ENCODE assay signal across 1 cellular context in genomic region chr1:187460093-187460492, GRCh38.
A peak's percentile ranks its signal among the peaks of the same experiment; 100 is the strongest.
TF ChIP-seq lines count a peak whose summit lies in the region.

No MANE protein-coding gene starts in this region.

TF ChIP-seq in IMR-90, 13 proteins besides CTCF, POLR2A, EP300 and RAD21 (continued from another document):
- peak; percentile 98 for TF ChIP-seq MAFK (IDR thresholded peaks at IDR 0.05; ENCODE audit: low read depth, low read length)
